Comparison of ENCODE assay signal across 17 cellular contexts in genomic region chr1:24955779-24956365, GRCh38. TPM values are rescaled to one million over a fixed set of nuclear protein-coding genes. Genes with fewer than 3 reads are reported as not detected.
DNase-seq lines count a peak whose midpoint lies in the region; ATAC-seq and TF ChIP-seq lines count a peak whose summit lies in the region.
"Had no signal": no experiment of that assay in that cellular context is flagged by ENCODE, and none has a peak within 500 bp of the region (broad histone marks: within the 10 kb centered on the region; RNA-seq: fewer than 3 reads in every experiment).

No MANE protein-coding gene starts in this region.

- no peak for TF ChIP-seq POLR2A in uterus (IDR thresholded peaks at IDR 0.05)

- peaks cover 97% of the 10 kb centered on the region for H3K4me1 Mint-ChIP-seq in activated CD4-positive, alpha-beta T cell treated with anti-CD3 and anti-CD28 coated beads, Interleukin-2, amount 10 ng/mL, durations not matched to agents 7 days and 5 days

- intact Hi-C loops in uterus (cut with DNase I; ENCODE audit: low total_unique reads): no loop called here

- peaks cover 60% of the 10 kb centered on the region for H3K36me3 Mint-ChIP-seq in activated CD4-positive, alpha-beta T cell treated with anti-CD3 and anti-CD28 coated beads, Interleukin-2, amount 10 ng/mL, durations not matched to agents 7 days and 5 days (ENCODE audit: low read depth)
- peaks cover 75% of the 10 kb centered on the region in 2 donors for H3K36me3 Mint-ChIP-seq in activated naive CD4-positive, alpha-beta T cell treated with anti-CD3 and anti-CD28 coated beads, Interleukin-2, amount 50 U/mL, for 72 hours

- no peak overlapping the region for H2AFZ ChIP-seq in trophoblast cell (ENCODE audit: insufficient read depth, low read length, poor library complexity)

- H3K79me2 ChIP-seq in trophoblast cell (ENCODE audit: control insufficient read depth, insufficient read depth, low read length, poor library complexity): no peaks in the 10 kb centered on the region

- no peak overlapping the region for H2BK5ac ChIP-seq in trophoblast cell (ENCODE audit: low read depth, low read length, poor library complexity)

- H4K91ac ChIP-seq in trophoblast cell (ENCODE audit: low read depth, low read length): no peak overlapping the region

- H3K4me2 ChIP-seq in trophoblast cell (ENCODE audit: low read length): no peak overlapping the region
- H3K4me2 ChIP-seq: A549 had no signal

- DNase-seq in activated CD4-positive, alpha-beta T cell treated with anti-CD3 and anti-CD28 coated beads, Interleukin-2, amount 10 ng/mL, durations not matched to agents 7 days and 5 days: no peak
- no peak for DNase-seq in activated CD4-positive, alpha-beta T cell treated with anti-CD3 and anti-CD28 coated beads, Interleukin-2, amount 50 U/mL, for 48 hours
- no peak for DNase-seq in activated naive CD4-positive, alpha-beta T cell treated with anti-CD3 and anti-CD28 coated beads, Interleukin-2, amount 50 U/mL, for 72 hours (ENCODE audit: low spot score in 2 of 2)
- DNase-seq in trophoblast cell (no peak), ACHN (no peak), uterus (no peak), mucosa of gallbladder (ENCODE audit: low spot score) (no peak)
- DNase-seq: amniotic stem cell, DMS79, NCI-H1436, NCI-H2171 treated with DMSO at 0.1 percent for 48 hours, NCI-H774 had no signal

- H3K27ac ChIP-seq in HEK293 (ENCODE audit: extremely low read depth, low read depth, low read length) (no peak overlapping the region), trophoblast cell (ENCODE audit: low read depth, low read length) (no peak overlapping the region), uterus (no peak overlapping the region)
- H3K27ac ChIP-seq: A549, VCaP had no signal

- H2BK12ac ChIP-seq in trophoblast cell (ENCODE audit: low read length): peak overlapping the region; percentile 32

- no peak overlapping the region for H2AK5ac ChIP-seq in trophoblast cell (ENCODE audit: low read length)

- no peak overlapping the region for H2BK120ac ChIP-seq in trophoblast cell (ENCODE audit: insufficient read depth, low read length, poor library complexity)

- POLR2A ChIA-PET in activated CD4-positive, alpha-beta T cell treated with anti-CD3 and anti-CD28 coated beads, Interleukin-2, amount 10 ng/mL, durations not matched to agents 7 days and 5 days (lab: Charles Lee): no interaction called here
- POLR2A ChIA-PET in HEK293 (lab: Yijun Ruan, JAX): no interaction called here

- no peaks in the 10 kb centered on the region for H3K27me3 Mint-ChIP-seq in activated CD4-positive, alpha-beta T cell treated with anti-CD3 and anti-CD28 coated beads, Interleukin-2, amount 10 ng/mL, durations not matched to agents 7 days and 5 days
- H3K27me3 Mint-ChIP-seq: CD4-positive, alpha-beta memory T cell had no signal

- in situ Hi-C loops in ACHN (cut with HindIII; ENCODE audit: low pct_ligation_motif_present, low pct_unique_long_range_greater_than_20kb, low sequenced_read_pairs): no loop called here

- no peaks in the 10 kb centered on the region for H3K9me3 Mint-ChIP-seq in activated CD4-positive, alpha-beta T cell treated with anti-CD3 and anti-CD28 coated beads, Interleukin-2, amount 10 ng/mL, durations not matched to agents 7 days and 5 days
- H3K9me3 Mint-ChIP-seq in activated naive CD4-positive, alpha-beta T cell treated with anti-CD3 and anti-CD28 coated beads, Interleukin-2, amount 50 U/mL, for 72 hours: no peaks in the 10 kb centered on the region
- H3K9me3 Mint-ChIP-seq: CD4-positive, alpha-beta memory T cell had no signal

- no peak for ATAC-seq in activated naive CD4-positive, alpha-beta T cell treated with anti-CD3 and anti-CD28 coated beads, Interleukin-2, amount 50 U/mL, for 72 hours
- ATAC-seq: A549, Panc1 had no signal

- H3K23ac ChIP-seq in trophoblast cell (ENCODE audit: low read length): no peak overlapping the region

- no peak overlapping the region for H3K4ac ChIP-seq in trophoblast cell (ENCODE audit: low read depth, low read length)

- H3K27me3 ChIP-seq in trophoblast cell (ENCODE audit: insufficient read depth, low read length) (no peaks in the 10 kb centered on the region), uterus (no peaks in the 10 kb centered on the region)

- H3K9me3 ChIP-seq in HEK293 (ENCODE audit: control insufficient read depth, insufficient read depth, low read depth, low read length) (no peaks in the 10 kb centered on the region), trophoblast cell (ENCODE audit: insufficient read depth, low read depth, low read length) (no peaks in the 10 kb centered on the region), uterus (no peaks in the 10 kb centered on the region)
- H3K9me3 ChIP-seq: A549 had no signal

- TF ChIP-seq CTCF in HEK293 (tag by site-specific recombination; IDR thresholded peaks at IDR 0.05) (no peak), uterus (IDR thresholded peaks at IDR 0.05) (no peak)

- no peak overlapping the region for H3K14ac ChIP-seq in trophoblast cell (ENCODE audit: low read length)

- H3K18ac ChIP-seq in trophoblast cell (ENCODE audit: low read length): no peak overlapping the region

- CTCF ChIA-PET in activated CD4-positive, alpha-beta T cell treated with anti-CD3 and anti-CD28 coated beads, Interleukin-2, amount 10 ng/mL, durations not matched to agents 7 days and 5 days (lab: Charles Lee): interaction anchor here (0.8 to 4.8 kb wide), 4 partner anchors 8 to 82 kb away, joined by 3 to 20 read pairs (median 6); no protein-coding TSS in a partner anchor
- CTCF ChIA-PET in HEK293 (lab: Yijun Ruan, JAX): interaction anchor here (0.5 kb wide), 2 partner anchors 125 to 132 kb away, joined by 3 read pairs; no protein-coding TSS in a partner anchor

- H3K4me3 ChIP-seq in HEK293 (ENCODE audit: low read depth, low read length) (no peak overlapping the region), trophoblast cell (ENCODE audit: low read depth, low read length) (no peak overlapping the region), uterus (no peak overlapping the region)
- H3K4me3 ChIP-seq: A549 had no signal

- peaks cover 3% of the 10 kb centered on the region for H3K79me1 ChIP-seq in trophoblast cell (ENCODE audit: low read length)

- no CpG with 5 or more reads among the region's 8 CpGs for WGBS in trophoblast cell (ENCODE audit: extremely low coverage, insufficient coverage, insufficient read length)

- no peak overlapping the region for H4K12ac ChIP-seq in trophoblast cell (ENCODE audit: low read depth, low read length)

- no peak overlapping the region for H3K9ac ChIP-seq in trophoblast cell (ENCODE audit: low read length)

- peak overlapping the region; percentile 7 for H4K8ac ChIP-seq in trophoblast cell (ENCODE audit: low read depth, low read length)

- peak overlapping the region; percentile 11 for H3K4me3 Mint-ChIP-seq in activated CD4-positive, alpha-beta T cell treated with anti-CD3 and anti-CD28 coated beads, Interleukin-2, amount 10 ng/mL, durations not matched to agents 7 days and 5 days

- H3K27ac Mint-ChIP-seq in activated CD4-positive, alpha-beta T cell treated with anti-CD3 and anti-CD28 coated beads, Interleukin-2, amount 10 ng/mL, durations not matched to agents 7 days and 5 days: peak overlapping the region; percentile 93
- peak overlapping the region; percentile 94 to 95 for H3K27ac Mint-ChIP-seq in activated naive CD4-positive, alpha-beta T cell treated with anti-CD3 and anti-CD28 coated beads, Interleukin-2, amount 50 U/mL, for 72 hours

- H3K4me1 ChIP-seq in HEK293 (ENCODE audit: control insufficient read depth, insufficient read depth, low read length) (no peaks in the 10 kb centered on the region), trophoblast cell (ENCODE audit: control insufficient read depth in 1 of 2, insufficient read depth in 2 of 2, low read length in 2 of 2) (peaks cover 17 to 21% of the 10 kb centered on the region in 2 experiments), uterus (no peaks in the 10 kb centered on the region)
- H3K4me1 ChIP-seq: A549 had no signal

- no peaks in the 10 kb centered on the region for H3K36me3 ChIP-seq in HEK293 (ENCODE audit: control insufficient read depth in 2 of 2, insufficient read depth in 1 of 2, low read length in 2 of 2)
- no peaks in the 10 kb centered on the region for H3K36me3 ChIP-seq in trophoblast cell (ENCODE audit: control insufficient read depth in 1 of 2, insufficient read depth in 2 of 2, low read length in 2 of 2)
- no peaks in the 10 kb centered on the region for H3K36me3 ChIP-seq in uterus

TF ChIP-seq in HEK293, 187 proteins besides CTCF, POLR2A, EP300 and RAD21:
- TF ChIP-seq ZNF585B (tag by site-specific recombination; IDR thresholded peaks at IDR 0.05): no peak
- peak; percentile 57; the same call in 1 of the 2 replicates for TF ChIP-seq ZNF664 (tag by site-specific recombination; IDR thresholded peaks at IDR 0.05)
- TF ChIP-seq ZNF639 (tag by site-specific recombination; IDR thresholded peaks at IDR 0.05): no peak
- TF ChIP-seq, protein P1, sequence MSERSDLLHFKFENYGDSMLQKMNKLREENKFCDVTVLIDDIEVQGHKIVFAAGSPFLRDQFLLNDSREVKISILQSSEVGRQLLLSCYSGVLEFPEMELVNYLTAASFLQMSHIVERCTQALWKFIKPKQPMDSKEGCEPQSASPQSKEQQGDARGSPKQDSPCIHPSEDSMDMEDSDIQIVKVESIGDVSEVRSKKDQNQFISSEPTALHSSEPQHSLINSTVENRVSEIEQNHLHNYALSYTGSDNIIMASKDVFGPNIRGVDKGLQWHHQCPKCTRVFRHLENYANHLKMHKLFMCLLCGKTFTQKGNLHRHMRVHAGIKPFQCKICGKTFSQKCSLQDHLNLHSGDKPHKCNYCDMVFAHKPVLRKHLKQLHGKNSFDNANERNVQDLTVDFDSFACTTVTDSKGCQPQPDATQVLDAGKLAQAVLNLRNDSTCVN (tag by site-specific recombination; optimal IDR thresholded peaks at IDR 0.05): no peak
- TF ChIP-seq ZNF792 (tag by site-specific recombination; IDR thresholded peaks at IDR 0.05): peak; percentile 65; the same call in 1 of the 2 replicates
TF ChIP-seq in HEK293: peak in this region for 2.

RNA-seq across cellular contexts. Expression of gene RUNX3, which starts 25.8 kb away (rescaled TPM):
- 100 to 1,000 TPM; 108 to 125 TPM for total RNA-seq in activated CD4-positive, alpha-beta T cell treated with anti-CD3 and anti-CD28 coated beads, Interleukin-2, amount 10 ng/mL, durations not matched to agents 7 days and 5 days
- 100 to 1,000 TPM; 119 to 136 TPM for total RNA-seq in activated naive CD4-positive, alpha-beta T cell treated with anti-CD3 and anti-CD28 coated beads, Interleukin-2, amount 50 U/mL, for 72 hours
- polyA plus RNA-seq in trophoblast cell (2013): 0.03 and 0.11 TPM in 2 replicates
- total RNA-seq in uterus: 1 to 10 TPM in 2 of 4 donors, under 1 TPM in 1, not detected in 1; 0.26 to 1.7 (median 1.6) TPM
- total RNA-seq in mucosa of gallbladder: 7.4 TPM

Comparison
In these comparisons a context has a peak if more than half of its experiments do, and no peak if none do; other contexts are left out.
1. RNA of gene RUNX3, which starts 25.8 kb away (total RNA-seq): 119 to 136 TPM in activated naive CD4-positive, alpha-beta T cell treated with anti-CD3 and anti-CD28 coated beads, Interleukin-2, amount 50 U/mL, for 72 hours and 108 to 125 TPM in activated CD4-positive, alpha-beta T cell treated with anti-CD3 and anti-CD28 coated beads, Interleukin-2, amount 10 ng/mL, durations not matched to agents 7 days and 5 days; 7.4 TPM in mucosa of gallbladder (single experiment) and 0.26 to 1.7 TPM in uterus; every median in the first group is over 10 times any median in the second.